ENCODE assay signal across 20 cellular contexts in the genomic region with DNA sequence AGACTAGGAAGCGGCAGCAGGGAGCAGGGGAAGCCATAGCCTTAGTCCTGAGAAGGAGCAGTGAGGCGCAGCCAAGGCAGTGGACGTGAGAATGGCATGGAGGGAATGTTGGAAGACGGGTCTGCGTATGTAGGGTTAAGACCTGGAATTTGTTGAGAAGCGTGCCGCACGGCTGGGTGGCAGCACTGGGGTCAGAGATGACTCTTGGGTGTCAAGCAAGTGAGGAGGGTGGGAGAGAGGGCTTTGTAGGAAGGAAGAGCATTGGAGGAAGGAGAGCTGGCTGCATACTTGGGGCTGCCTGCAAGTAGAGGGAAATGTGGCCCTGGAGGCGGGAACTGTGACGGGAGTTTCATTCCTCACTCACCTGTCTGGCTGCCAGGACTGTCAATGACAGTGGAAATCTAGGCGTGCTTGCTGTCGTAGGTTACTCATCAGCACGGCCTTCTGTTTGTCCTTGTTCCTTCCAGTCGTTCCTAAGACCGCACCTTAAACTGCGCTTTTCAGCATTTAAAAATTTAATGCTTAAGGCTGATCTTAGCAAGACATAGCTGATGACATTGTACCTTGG.
DNase-seq lines count a peak whose midpoint lies in the region; ATAC-seq, FAIRE-seq and TF ChIP-seq lines count a peak whose summit lies in the region.
"Had no signal": no experiment of that assay in that cellular context is flagged by ENCODE, and none has a peak within 500 bp of the region (broad histone marks: within the 10 kb centered on the region; RNA-seq: fewer than 3 reads in every experiment).

No MANE protein-coding gene starts in this region.

- DNase-seq in RWPE2 (ENCODE audit: low spot score) = no peak
- peak; percentile 37 for DNase-seq in mesendoderm
- peak; percentile 50 to 78 for DNase-seq in thyroid gland
- no peak for DNase-seq in NCI-H2107 treated with DMSO at 0.1 percent for 48 hours (lab: John Stamatoyannopoulos, UW; ENCODE audit: unreplicated experiment)
- DNase-seq in HTR-8/SVneo (ENCODE audit: insufficient read length, low spot score) = no peak
- no peak for DNase-seq in A172 (ENCODE audit: low spot score)
- DNase-seq in T1000 (lab: John Stamatoyannopoulos, UW) = no peak
- DNase-seq: activated CD4-positive, alpha-beta T cell treated with anti-CD3 and anti-CD28 coated beads, Interleukin-2, amount 10 ng/mL, durations not matched to agents 24 days and 14 days; CD8-positive, alpha-beta memory T cell; DND-41; gastrocnemius medialis; NCI-H1436 treated with DMSO at 0.1 percent for 48 hours; NCI-H69; SHP77; stimulated activated CD4-positive, alpha-beta T cell treated with anti-CD3 and anti-CD28 coated beads, Interleukin-12 subunit alpha, Interleukin-12 subunit beta, amount 100 ng/mL, for 4 hours; stimulated activated CD8-positive, alpha-beta memory T cell treated with anti-CD3 and anti-CD28 coated beads, Interleukin-4, amount 100 ng/mL, for 48 hours; SW 1271 had no signal

- H2BK15ac ChIP-seq in mesendoderm (replicated peaks; ENCODE audit: low read depth) = no peak overlapping the region

- no peak for TF ChIP-seq CTCF in RWPE2 (IDR thresholded peaks at IDR 0.05; ENCODE audit: poor library complexity, severe bottlenecking)
- no peak for TF ChIP-seq CTCF in thyroid gland (IDR thresholded peaks at IDR 0.05)

- H3K79me1 ChIP-seq in mesendoderm (ENCODE audit: low read length) = no peaks in the 10 kb centered on the region

- H2AK5ac ChIP-seq in mesendoderm (ENCODE audit: low read length) = no peak overlapping the region

- H4K8ac ChIP-seq in mesendoderm (ENCODE audit: low read depth, low read length) = no peak overlapping the region

- peak in 1 of 2 donors; percentile 10 for TF ChIP-seq POLR2A in thyroid gland (IDR thresholded peaks at IDR 0.05)

- H3K4ac ChIP-seq in mesendoderm (ENCODE audit: low read depth, low read length) = no peak overlapping the region

- peaks cover 30% of the 10 kb centered on the region for H3K36me3 ChIP-seq in RWPE2 (ENCODE audit: low read depth)
- no peaks in the 10 kb centered on the region for H3K36me3 ChIP-seq in mesendoderm (ENCODE audit: control insufficient read depth, insufficient read depth, low read length)
- no peaks in the 10 kb centered on the region for H3K36me3 ChIP-seq in thyroid gland
- H3K36me3 ChIP-seq: gastrocnemius medialis, HAP-1 had no signal

- H3K18ac ChIP-seq in mesendoderm (ENCODE audit: low read length) = no peak overlapping the region

- FAIRE-seq in HTR-8/SVneo (lab: Jason Lieb, UNC) = no peak

- H3K27me3 ChIP-seq in RWPE2 (ENCODE audit: insufficient read depth, poor library complexity, severe bottlenecking) (no peaks in the 10 kb centered on the region), mesendoderm (ENCODE audit: insufficient read depth, low read length, poor library complexity) (no peaks in the 10 kb centered on the region), thyroid gland (no peaks in the 10 kb centered on the region)
- H3K27me3 ChIP-seq: gastrocnemius medialis had no signal

- H3K4me3 ChIP-seq in RWPE2 (ENCODE audit: severe bottlenecking) = no peak overlapping the region
- H3K4me3 ChIP-seq in mesendoderm (ENCODE audit: low read length) = no peak overlapping the region
- H3K4me3 ChIP-seq in thyroid gland (replicated peaks in 1 of 3) = no peak overlapping the region
- H3K4me3 ChIP-seq: gastrocnemius medialis, HAP-1 had no signal

- no peak overlapping the region for H4K5ac ChIP-seq in mesendoderm (ENCODE audit: low read length)

- H3K4me1 ChIP-seq in RWPE2 (ENCODE audit: insufficient read depth, poor library complexity, severe bottlenecking) (peaks cover 60% of the 10 kb centered on the region), mesendoderm (ENCODE audit: control insufficient read depth, low read depth, low read length) (peaks cover under 1% of the 10 kb centered on the region), thyroid gland (peaks cover 25 to 46% of the 10 kb centered on the region in 2 donors)

- peak overlapping the region; percentile 99 for H3K27ac ChIP-seq in RWPE2 (ENCODE audit: poor library complexity, severe bottlenecking)
- no peak overlapping the region for H3K27ac ChIP-seq in mesendoderm (ENCODE audit: low read depth, low read length)
- peak overlapping the region; percentile 37 to 47 (median 39) for H3K27ac ChIP-seq in thyroid gland
- H3K27ac ChIP-seq: gastrocnemius medialis had no signal

- no peak overlapping the region for H2BK5ac ChIP-seq in mesendoderm (ENCODE audit: low read length)

- H3K9me3 ChIP-seq in RWPE2 (ENCODE audit: severe bottlenecking) (no peaks in the 10 kb centered on the region), thyroid gland (no peaks in the 10 kb centered on the region)
- H3K9me3 ChIP-seq: gastrocnemius medialis, HAP-1 had no signal

- no peak overlapping the region for H3K9ac ChIP-seq in mesendoderm (ENCODE audit: low read length)

- H3K79me2 ChIP-seq in mesendoderm (ENCODE audit: control insufficient read depth, insufficient read depth, low read length) = no peaks in the 10 kb centered on the region

- no peak overlapping the region for H3K4me2 ChIP-seq in mesendoderm (ENCODE audit: low read length)

- no peak overlapping the region for H2BK120ac ChIP-seq in mesendoderm (ENCODE audit: low read depth, low read length)

- no peak overlapping the region for H3K23ac ChIP-seq in mesendoderm (ENCODE audit: low read length)

- ATAC-seq in RWPE2 (ENCODE audit: low read depth) (peak; percentile 77), esophagus mucosa (peak; percentile 88)
- ATAC-seq: gastrocnemius medialis, left lobe of liver had no signal

- no peak overlapping the region for H3K56ac ChIP-seq in mesendoderm (ENCODE audit: low read length)

- intact Hi-C loops in thyroid gland (cut with DNase I) = no loop called here

- WGBS in mesendoderm (ENCODE audit: extremely low coverage, insufficient coverage, low lambda C conversion rate) = no CpG with 5 or more reads among the region's 16 CpGs
- WGBS in thyroid gland, 2 donors = 64% methylated on average over 16 of the region's 16 CpGs

Comparison
In these comparisons a context has a peak if more than half of its experiments do, and no peak if none do; other contexts are left out.
1. DNase-seq: peak in mesendoderm (single experiment) and thyroid gland (2 of 2); none in RWPE2 (single experiment), NCI-H2107 treated with DMSO at 0.1 percent for 48 hours (single experiment), HTR-8/SVneo (single experiment), A172 (single experiment) and T1000 (single experiment).